ENCODE assay signal across 30 cellular contexts in the genomic region with DNA sequence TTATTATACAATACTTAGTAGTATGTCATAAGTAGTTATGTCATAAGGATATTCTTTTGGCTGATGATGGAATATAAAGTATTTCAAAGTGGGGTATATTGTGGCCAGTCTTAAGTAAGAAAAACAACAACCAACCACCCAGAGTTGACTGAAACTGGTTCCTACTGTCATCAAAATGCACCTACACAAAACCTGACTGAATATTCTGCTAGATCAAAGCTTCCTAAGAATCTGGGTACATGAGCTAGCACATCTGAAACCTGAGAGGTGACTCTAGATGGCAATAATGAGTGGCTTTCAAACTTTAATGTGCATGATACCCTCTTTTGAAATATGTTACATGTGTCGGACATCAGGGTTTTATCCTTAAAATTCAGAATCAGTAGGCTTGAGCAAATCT.
"Had no signal": no experiment of that assay in that cellular context is flagged by ENCODE, and none has a peak within 500 bp of the region (broad histone marks: within the 10 kb centered on the region; RNA-seq: fewer than 3 reads in every experiment).

No MANE protein-coding gene starts in this region.

- H3K27ac Mint-ChIP-seq: activated CD4-positive, alpha-beta memory T cell treated with anti-CD3 and anti-CD28 coated beads for 36 hours; activated naive CD4-positive, alpha-beta T cell treated with anti-CD3 and anti-CD28 coated beads, Interleukin-2, amount 50 U/mL, for 24 hours; activated naive CD8-positive, alpha-beta T cell treated with anti-CD3 and anti-CD28 coated beads, Interleukin-2, amount 10 ng/mL, durations not matched to agents 7 days and 5 days; activated T-helper 2 cell treated with anti-CD3 and anti-CD28 coated beads, Interferon-gamma antibody, Interleukin-2, Interleukin-4, amounts not matched to agents 10 μg/mL and 5 μg/mL and 100 μg/mL, durations not matched to agents 14 hours and 24 hours and 36 hours; T-helper 1 cell treated with Interleukin-12 subunit alpha and Interleukin-12 subunit beta and Interleukin-4 antibody, amounts not matched to agents 30 μg/mL and 1 μg/mL, for 36 hours; T-helper 2 cell treated with Interferon-gamma antibody and Interleukin-4, amounts not matched to agents 5 μg/mL and 100 μg/mL, for 36 hours had no signal

- H3K36me3 ChIP-seq: ascending aorta, cardiac muscle cell, MG63, Peyer's patch, SJSA1 had no signal

- H3K36me3 Mint-ChIP-seq: activated CD4-positive, alpha-beta memory T cell treated with anti-CD3 and anti-CD28 coated beads for 36 hours; activated naive CD8-positive, alpha-beta T cell treated with anti-CD3 and anti-CD28 coated beads, Interleukin-2, amount 10 ng/mL, durations not matched to agents 7 days and 5 days had no signal

- H3K9ac ChIP-seq: SK-N-SH had no signal

- H3K4me2 ChIP-seq: SK-N-SH had no signal

- H3K4me3 ChIP-seq: ascending aorta, cardiac muscle cell, MG63, Peyer's patch, SJSA1 had no signal

- FAIRE-seq: TTC549 had no signal

- ATAC-seq: PC-3 had no signal

- DNase-seq: activated CD4-positive, alpha-beta memory T cell treated with anti-CD3 and anti-CD28 coated beads for 36 hours; activated CD4-positive, alpha-beta T cell treated with anti-CD3 and anti-CD28 coated beads, Interleukin-2, amount 50 U/mL, for 1 hour; activated CD8-positive, alpha-beta memory T cell treated with anti-CD3 and anti-CD28 coated beads, Interleukin-2, amount 50 U/mL, for 4 hours; activated gamma-delta T cell; activated naive CD4-positive, alpha-beta T cell treated with Interleukin-2 at 50 U/mL for 16 hours; activated naive CD8-positive, alpha-beta T cell treated with anti-CD3 and anti-CD28 coated beads, Interleukin-2, amount 10 ng/mL, durations not matched to agents 7 days and 5 days; activated T-cell treated with anti-CD3 and anti-CD28 coated beads for 4 hours; activated T-cell treated with anti-CD3 and anti-CD28 coated beads, Interleukin-2, amount 50 U/mL, for 48 hours; amygdala; MG63; NCI-H1048; NCI-H1436 treated with DMSO at 0.1 percent for 48 hours; NCI-H1694 treated with DMSO at 0.1 percent for 48 hours; NCI-H2029; NCI-H345; NCI-H524 treated with DMSO at 0.1 percent for 48 hours; PC-3; RPMI8226; SHP77 treated with DMSO at 0.1 percent for 48 hours; SK-N-SH had no signal

- H3K4me1 ChIP-seq: SJSA1 had no signal

- H3K27ac ChIP-seq: ascending aorta, cardiac muscle cell, SJSA1 had no signal

- H3K4me1 Mint-ChIP-seq: activated naive CD4-positive, alpha-beta T cell treated with anti-CD3 and anti-CD28 coated beads, Interleukin-2, amount 50 U/mL, for 24 hours; activated naive CD8-positive, alpha-beta T cell treated with anti-CD3 and anti-CD28 coated beads, Interleukin-2, amount 10 ng/mL, durations not matched to agents 7 days and 5 days; central memory CD8-positive, alpha-beta T cell had no signal

- H3K9me3 Mint-ChIP-seq: activated CD4-positive, alpha-beta memory T cell treated with anti-CD3 and anti-CD28 coated beads for 36 hours; activated naive CD4-positive, alpha-beta T cell treated with anti-CD3 and anti-CD28 coated beads, Interleukin-2, amount 50 U/mL, for 24 hours; activated naive CD8-positive, alpha-beta T cell treated with anti-CD3 and anti-CD28 coated beads, Interleukin-2, amount 10 ng/mL, durations not matched to agents 7 days and 5 days; activated T-helper 2 cell treated with anti-CD3 and anti-CD28 coated beads, Interferon-gamma antibody, Interleukin-2, Interleukin-4, amounts not matched to agents 10 μg/mL and 5 μg/mL and 100 μg/mL, durations not matched to agents 14 hours and 24 hours and 36 hours; central memory CD8-positive, alpha-beta T cell; T-helper 1 cell treated with Interleukin-12 subunit alpha and Interleukin-12 subunit beta and Interleukin-4 antibody, amounts not matched to agents 30 μg/mL and 1 μg/mL, for 36 hours; T-helper 2 cell treated with Interferon-gamma antibody and Interleukin-4, amounts not matched to agents 5 μg/mL and 100 μg/mL, for 36 hours had no signal

- H3K27me3 ChIP-seq: ascending aorta, cardiac muscle cell, MG63, Peyer's patch, SJSA1 had no signal

- H3K27me3 Mint-ChIP-seq: activated CD4-positive, alpha-beta memory T cell treated with anti-CD3 and anti-CD28 coated beads for 36 hours; activated naive CD4-positive, alpha-beta T cell treated with anti-CD3 and anti-CD28 coated beads, Interleukin-2, amount 50 U/mL, for 24 hours; activated naive CD8-positive, alpha-beta T cell treated with anti-CD3 and anti-CD28 coated beads, Interleukin-2, amount 10 ng/mL, durations not matched to agents 7 days and 5 days; central memory CD8-positive, alpha-beta T cell had no signal

- H3K4me3 Mint-ChIP-seq: activated CD4-positive, alpha-beta memory T cell treated with anti-CD3 and anti-CD28 coated beads for 36 hours; activated naive CD4-positive, alpha-beta T cell treated with anti-CD3 and anti-CD28 coated beads, Interleukin-2, amount 50 U/mL, for 24 hours; activated naive CD8-positive, alpha-beta T cell treated with anti-CD3 and anti-CD28 coated beads, Interleukin-2, amount 10 ng/mL, durations not matched to agents 7 days and 5 days; central memory CD8-positive, alpha-beta T cell; T-helper 1 cell treated with Interleukin-12 subunit alpha and Interleukin-12 subunit beta and Interleukin-4 antibody, amounts not matched to agents 30 μg/mL and 1 μg/mL, for 36 hours; T-helper 2 cell treated with Interferon-gamma antibody and Interleukin-4, amounts not matched to agents 5 μg/mL and 100 μg/mL, for 36 hours had no signal

- H3K9me3 ChIP-seq: ascending aorta, MG63, Peyer's patch, SJSA1, SK-N-SH had no signal
